Comparison of ENCODE assay signal across 14 cellular contexts in the genomic region with DNA sequence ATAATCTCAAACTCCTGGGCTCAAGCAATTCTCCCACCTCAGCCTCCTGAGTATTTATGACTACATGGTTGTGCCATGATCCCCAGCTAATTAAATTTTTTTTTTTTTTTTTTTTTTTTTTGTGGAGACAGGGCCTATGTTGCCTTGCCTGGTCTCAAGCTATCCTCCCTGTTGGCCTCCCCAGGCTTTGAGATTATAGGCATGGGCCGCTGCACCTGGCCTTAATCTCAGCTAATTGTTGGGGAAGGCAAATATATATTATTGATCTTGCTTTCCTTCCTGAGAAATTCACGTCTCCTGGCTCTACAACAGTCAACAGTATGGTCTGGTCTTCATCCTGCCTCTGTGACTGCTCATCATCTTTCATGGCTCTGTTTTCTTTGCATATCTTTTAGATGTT.
"Had no signal": no experiment of that assay in that cellular context is flagged by ENCODE, and none has a peak within 500 bp of the region (broad histone marks: within the 10 kb centered on the region; RNA-seq: fewer than 3 reads in every experiment).

No MANE protein-coding gene starts in this region.

- H3K27me3 Mint-ChIP-seq: dendritic cell treated with granulocyte-macrophage colony-stimulating factor and Interleukin-4, amounts not matched to agents 40 ng/mL and 50 ng/mL, for 4 days; effector memory CD8-positive, alpha-beta T cell; naive thymus-derived CD8-positive, alpha-beta T cell had no signal

- ATAC-seq: effector memory CD8-positive, alpha-beta T cell; gastrocnemius medialis; left lobe of liver; mucosa of descending colon; naive thymus-derived CD8-positive, alpha-beta T cell; upper lobe of right lung had no signal

- H3K27ac Mint-ChIP-seq: dendritic cell treated with granulocyte-macrophage colony-stimulating factor and Interleukin-4, amounts not matched to agents 40 ng/mL and 50 ng/mL, for 4 days; effector memory CD8-positive, alpha-beta T cell had no signal

- H3K4me3 Mint-ChIP-seq: dendritic cell treated with granulocyte-macrophage colony-stimulating factor and Interleukin-4, amounts not matched to agents 40 ng/mL and 50 ng/mL, for 4 days; effector memory CD8-positive, alpha-beta T cell; naive thymus-derived CD8-positive, alpha-beta T cell had no signal

- DNase-seq: effector memory CD8-positive, alpha-beta T cell; gastrocnemius medialis; islet precursor cell; mammary epithelial cell; mucosa of descending colon; naive thymus-derived CD8-positive, alpha-beta T cell; posterior cingulate gyrus; sigmoid colon; stimulated activated CD4-positive, alpha-beta T cell treated with anti-CD3 and anti-CD28 coated beads, Interleukin-12 subunit alpha, Interleukin-12 subunit beta, amount 100 ng/mL, for 4 hours; stimulated activated naive CD4-positive, alpha-beta T cell treated with Interleukin-2 at 50 U/mL for 16 hours; tibial artery; upper lobe of right lung had no signal

- H3K9me3 Mint-ChIP-seq: effector memory CD8-positive, alpha-beta T cell had no signal
